In the genomic region with DNA sequence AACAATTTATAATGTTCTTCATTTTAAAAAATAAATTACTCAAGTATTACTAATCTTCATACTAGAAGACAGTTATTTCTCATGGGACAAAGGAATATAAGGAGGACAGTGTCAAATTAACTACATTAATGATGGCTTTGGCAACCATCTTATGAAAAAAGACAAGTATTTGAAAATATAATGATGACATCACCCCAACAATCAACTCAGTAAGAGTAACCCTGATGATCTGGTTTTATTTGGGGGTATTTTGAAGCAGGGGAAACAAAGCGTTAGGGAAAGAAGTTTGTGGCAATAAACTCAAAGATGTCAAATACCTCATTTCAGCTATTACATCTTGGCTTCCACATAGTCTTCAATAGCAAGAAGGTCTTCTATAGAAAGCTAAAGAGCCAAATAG, we compare ENCODE assay signal across 36 cellular contexts. TPM values are rescaled to one million over a fixed set of nuclear protein-coding genes. Genes with fewer than 3 reads are reported as not detected.
"Had no signal": no experiment of that assay in that cellular context is flagged by ENCODE, and none has a peak within 500 bp of the region (broad histone marks: within the 10 kb centered on the region; RNA-seq: fewer than 3 reads in every experiment).

No MANE protein-coding gene starts in this region.

- DNase-seq: Karpas-422, Kasumi-1, MG63, MM.1S, MV-4-11, NCI-H1048, NCI-H1092, NCI-H1092 treated with DMSO at 0.1 percent for 48 hours, NCI-H1105, NCI-H1105 treated with DMSO at 0.1 percent for 48 hours, NCI-H1417, NCI-H1417 treated with DMSO at 0.1 percent for 48 hours, NCI-H1436, NCI-H1436 treated with DMSO at 0.1 percent for 48 hours, NCI-H146, NCI-H1694, NCI-H1694 treated with DMSO at 0.1 percent for 48 hours, NCI-H187, NCI-H187 treated with DMSO at 0.1 percent for 48 hours, NCI-H1930, NCI-H2029, NCI-H2029 treated with DMSO at 0.1 percent for 48 hours, NCI-H2081, NCI-H2081 treated with DMSO at 0.1 percent for 48 hours, NCI-H2107, NCI-H2171, NCI-H2171 treated with DMSO at 0.1 percent for 48 hours, NCI-H2227 treated with DMSO at 0.1 percent for 48 hours, NCI-H226, NCI-H345, NCI-H446, NCI-H446 treated with DMSO at 0.1 percent for 48 hours, NCI-H510A, NCI-H510A treated with DMSO at 0.1 percent for 48 hours, NCI-H524 had no signal

- H3K9me3 ChIP-seq: MG63 had no signal

- H3K27me3 ChIP-seq: MG63 had no signal

- H3K4me3 ChIP-seq: MG63 had no signal

- H3K36me3 ChIP-seq: MG63 had no signal

RNA-seq across cellular contexts. Expression of a gene that starts 29.0 kb away (rescaled TPM):
- total RNA-seq: MCF 10A had no signal
